In the genomic region with DNA sequence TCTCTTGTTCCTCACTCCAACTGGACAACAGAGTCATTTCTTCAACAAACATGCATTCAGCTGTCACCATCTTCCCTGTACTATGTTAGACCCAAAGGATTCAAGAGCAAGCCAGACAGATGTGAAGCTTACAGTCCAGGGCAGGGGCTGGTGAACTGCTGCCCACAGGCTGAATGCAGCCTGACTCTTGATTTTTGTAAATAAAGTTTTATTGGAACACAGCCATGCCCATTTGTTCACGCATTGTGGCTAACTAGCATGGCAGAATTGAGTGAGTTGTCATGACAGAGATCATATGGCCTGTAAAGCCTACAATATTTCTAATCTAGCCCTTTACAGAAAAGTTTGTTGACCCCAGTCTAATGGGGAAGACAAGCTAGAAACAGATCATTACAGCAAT, we compare ENCODE assay signal across 1 cellular context.
TF ChIP-seq lines count a peak whose summit lies in the region.

No MANE protein-coding gene starts in this region.

TF ChIP-seq in HepG2, 621 proteins besides CTCF, POLR2A, EP300 and RAD21:
- TF ChIP-seq, protein P1, sequence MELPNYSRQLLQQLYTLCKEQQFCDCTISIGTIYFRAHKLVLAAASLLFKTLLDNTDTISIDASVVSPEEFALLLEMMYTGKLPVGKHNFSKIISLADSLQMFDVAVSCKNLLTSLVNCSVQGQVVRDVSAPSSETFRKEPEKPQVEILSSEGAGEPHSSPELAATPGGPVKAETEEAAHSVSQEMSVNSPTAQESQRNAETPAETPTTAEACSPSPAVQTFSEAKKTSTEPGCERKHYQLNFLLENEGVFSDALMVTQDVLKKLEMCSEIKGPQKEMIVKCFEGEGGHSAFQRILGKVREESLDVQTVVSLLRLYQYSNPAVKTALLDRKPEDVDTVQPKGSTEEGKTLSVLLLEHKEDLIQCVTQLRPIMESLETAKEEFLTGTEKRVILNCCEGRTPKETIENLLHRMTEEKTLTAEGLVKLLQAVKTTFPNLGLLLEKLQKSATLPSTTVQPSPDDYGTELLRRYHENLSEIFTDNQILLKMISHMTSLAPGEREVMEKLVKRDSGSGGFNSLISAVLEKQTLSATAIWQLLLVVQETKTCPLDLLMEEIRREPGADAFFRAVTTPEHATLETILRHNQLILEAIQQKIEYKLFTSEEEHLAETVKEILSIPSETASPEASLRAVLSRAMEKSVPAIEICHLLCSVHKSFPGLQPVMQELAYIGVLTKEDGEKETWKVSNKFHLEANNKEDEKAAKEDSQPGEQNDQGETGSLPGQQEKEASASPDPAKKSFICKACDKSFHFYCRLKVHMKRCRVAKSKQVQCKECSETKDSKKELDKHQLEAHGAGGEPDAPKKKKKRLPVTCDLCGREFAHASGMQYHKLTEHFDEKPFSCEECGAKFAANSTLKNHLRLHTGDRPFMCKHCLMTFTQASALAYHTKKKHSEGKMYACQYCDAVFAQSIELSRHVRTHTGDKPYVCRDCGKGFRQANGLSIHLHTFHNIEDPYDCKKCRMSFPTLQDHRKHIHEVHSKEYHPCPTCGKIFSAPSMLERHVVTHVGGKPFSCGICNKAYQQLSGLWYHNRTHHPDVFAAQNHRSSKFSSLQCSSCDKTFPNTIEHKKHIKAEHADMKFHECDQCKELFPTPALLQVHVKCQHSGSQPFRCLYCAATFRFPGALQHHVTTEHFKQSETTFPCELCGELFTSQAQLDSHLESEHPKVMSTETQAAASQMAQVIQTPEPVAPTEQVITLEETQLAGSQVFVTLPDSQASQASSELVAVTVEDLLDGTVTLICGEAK (IDR thresholded peaks at IDR 0.05) = no peak
- TF ChIP-seq, protein P1 (CRISPR knock-in tag; IDR thresholded peaks at IDR 0.05) = peak; percentile 75; the same call in 1 of the 2 replicates
- no peak for TF ChIP-seq ZNF564 (CRISPR knock-in tag; IDR thresholded peaks at IDR 0.05)
